8 cellular contexts compared by ENCODE assay signal in the genomic region with DNA sequence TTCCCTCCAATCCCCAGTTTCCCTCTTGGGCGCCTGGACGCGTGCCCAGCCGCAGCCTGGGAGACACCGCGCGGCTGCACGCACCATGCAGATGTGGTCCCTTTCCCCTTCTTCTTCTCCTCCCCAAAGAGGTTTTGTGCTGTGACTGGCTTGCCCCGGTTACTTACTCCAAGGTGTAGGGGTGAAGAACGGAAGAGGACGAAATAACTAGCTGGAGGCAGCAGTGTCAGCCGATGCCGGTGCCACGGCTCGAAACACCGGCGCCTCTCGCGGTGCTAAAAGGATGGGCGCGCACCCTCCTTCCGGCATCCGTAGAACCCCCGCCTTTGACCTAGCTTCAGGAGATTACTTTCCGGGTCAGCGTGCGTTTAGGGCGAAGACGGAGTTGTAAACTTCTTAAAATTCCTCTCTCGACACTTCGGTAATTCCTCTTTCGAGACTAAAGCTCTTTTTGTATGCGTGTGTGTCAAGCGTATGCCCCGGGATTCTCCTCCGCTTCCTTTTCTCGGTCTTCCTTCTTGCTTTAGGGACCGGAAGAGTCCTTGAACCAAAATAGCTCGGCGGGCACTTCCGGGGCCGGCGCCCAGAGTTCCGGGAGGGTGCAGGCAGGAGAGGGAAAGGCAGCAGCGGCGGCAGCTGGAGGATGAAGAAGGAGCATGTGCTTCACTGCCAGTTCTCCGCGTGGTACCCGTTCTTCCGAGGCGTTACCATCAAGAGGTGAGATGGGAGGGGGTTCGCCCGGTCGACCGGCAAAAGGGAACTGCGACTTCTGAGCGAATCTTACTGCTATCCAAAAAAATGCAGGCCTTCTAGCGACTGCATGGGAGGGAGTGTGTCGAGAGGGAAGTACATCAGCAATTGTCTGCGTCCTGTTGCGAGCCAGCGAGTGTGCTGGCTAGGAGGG. TPM values are rescaled to one million over a fixed set of nuclear protein-coding genes. Genes with fewer than 3 reads are reported as not detected.
DNase-seq lines count a peak whose midpoint lies in the region; TF ChIP-seq lines count a peak whose summit lies in the region.

A gene with protein sequence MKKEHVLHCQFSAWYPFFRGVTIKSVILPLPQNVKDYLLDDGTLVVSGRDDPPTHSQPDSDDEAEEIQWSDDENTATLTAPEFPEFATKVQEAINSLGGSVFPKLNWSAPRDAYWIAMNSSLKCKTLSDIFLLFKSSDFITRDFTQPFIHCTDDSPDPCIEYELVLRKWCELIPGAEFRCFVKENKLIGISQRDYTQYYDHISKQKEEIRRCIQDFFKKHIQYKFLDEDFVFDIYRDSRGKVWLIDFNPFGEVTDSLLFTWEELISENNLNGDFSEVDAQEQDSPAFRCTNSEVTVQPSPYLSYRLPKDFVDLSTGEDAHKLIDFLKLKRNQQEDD (plus strand): TSS at position 586 of the 904 bp plus-strand sequence. CDS start 58 bp downstream, at position 644.
Gene NUDT5 (minus strand): TSS at position 289 of the 904 bp plus-strand sequence. CDS start 9,600 bp downstream, outside the sequence.

- peak within 1 kb of the TSS; percentile 97 for H3K27ac Mint-ChIP-seq in neural crest cell (ENCODE audit: unreplicated experiment)

- peak within 1 kb of the TSS; percentile 71 for H3K9ac ChIP-seq in MM.1S (ENCODE audit: low read length)

- no peak for TF ChIP-seq POLR2A in stomach (IDR thresholded peaks at IDR 0.05)

- H3K4me3 Mint-ChIP-seq in neural crest cell, result peak within 1 kb of the TSS; percentile 97

- H3K9me3 Mint-ChIP-seq in neural crest cell, result no peaks in the 10 kb centered on the region

- 0 out of 2 replicates have a peak, but pooled peaks cover 5% of the 10 kb centered on the region for H3K36me3 ChIP-seq in MM.1S (replicated peaks; ENCODE audit: insufficient read depth, low read length)
- peaks cover 7 to 22% (median 20%) of the 10 kb centered on the region in 4 donors for H3K36me3 ChIP-seq in stomach

- DNase-seq in GDM1 (lab: John Stamatoyannopoulos, UW), result peak; percentile 79
- peak; percentile 90 for DNase-seq in HCEC 1CT
- DNase-seq in MM.1S, result peak; percentile 90
- peak; percentile 85 for DNase-seq in SIG-M5 treated with dmso at 0.1 percent for 504 hours (lab: John Stamatoyannopoulos, UW; ENCODE audit: unreplicated experiment)
- peak; percentile 77 for DNase-seq in activated gamma-delta T cell treated with Interleukin-2 at 50 U/mL for 16 hours
- peak; percentile 85 to 95 for DNase-seq in foreskin fibroblast
- DNase-seq in neural crest cell (ENCODE audit: low read depth, low spot score), result peak; percentile 75
- DNase-seq in stomach, result peak; percentile 86

- no peak for TF ChIP-seq EP300 in stomach (IDR thresholded peaks at IDR 0.05)

- peaks cover 4% of the 10 kb centered on the region; the same call in 1 of the 2 replicates for H4K20me1 ChIP-seq in MM.1S (ENCODE audit: insufficient read depth, low read length)

- no peaks in the 10 kb centered on the region for H3K9me3 ChIP-seq in MM.1S (replicated peaks; ENCODE audit: insufficient read depth, low read length)
- H3K9me3 ChIP-seq in stomach, result no peaks in the 10 kb centered on the region

- H3K4me3 ChIP-seq in MM.1S (ENCODE audit: low read length) (peak within 1 kb of the TSS; percentile 100), foreskin fibroblast (ENCODE audit: low read depth in 1 of 2, low read length in 2 of 2) (peak within 1 kb of the TSS; percentile 79 to 81), stomach (peak within 1 kb of the TSS; percentile 83 to 99 (median 90))

- WGBS in stomach, 5 donors, result 0% methylated on average over 44 to 62 of the region's 62 CpGs

- peaks cover 87% of the 10 kb centered on the region for H3K79me2 ChIP-seq in MM.1S (ENCODE audit: low read length)

- peak within 1 kb of the TSS; percentile 66 for H3K4me2 ChIP-seq in MM.1S (ENCODE audit: low read depth, low read length)

- H3K4me1 ChIP-seq in MM.1S (ENCODE audit: low read length) (peaks cover 5% of the 10 kb centered on the region), stomach (peaks cover 23 to 51% (median 39%) of the 10 kb centered on the region in 4 donors)

- H3K27me3 ChIP-seq in MM.1S (replicated peaks; ENCODE audit: insufficient read depth, low read length) (no peaks in the 10 kb centered on the region), stomach (no peaks in the 10 kb centered on the region)

- H2AFZ ChIP-seq in MM.1S (ENCODE audit: low read length), result peak within 1 kb of the TSS; percentile 91

- TF ChIP-seq CTCF in MM.1S (IDR thresholded peaks at IDR 0.05; ENCODE audit: low read length) (no peak), foreskin fibroblast (IDR thresholded peaks at IDR 0.05; ENCODE audit: low read depth, low read length) (no peak), neural crest cell (conservative IDR thresholded peaks at IDR 0.05) (no peak), stomach (IDR thresholded peaks at IDR 0.05) (peak in 1 of 7 experiments; percentile 9)

- no peaks in the 10 kb centered on the region for H3K9me2 ChIP-seq in MM.1S (replicated peaks; ENCODE audit: insufficient read depth, low read length)

- no peaks in the 10 kb centered on the region for H3K27me3 Mint-ChIP-seq in neural crest cell (ENCODE audit: low read depth)

- H3K27ac ChIP-seq in MM.1S (ENCODE audit: low read length), result peak within 1 kb of the TSS; percentile 74; the same call in 1 of the 2 replicates
- H3K27ac ChIP-seq in stomach, result peak within 1 kb of the TSS; percentile 78 to 95 (median 92)

- peaks cover 3% of the 10 kb centered on the region for H3K36me3 Mint-ChIP-seq in neural crest cell (ENCODE audit: low read depth)

- intact Hi-C loops in stomach (cut with DNase I; ENCODE audit: low total_unique reads), result no loop called here

- peaks cover 41% of the 10 kb centered on the region for H3K4me1 Mint-ChIP-seq in neural crest cell

- 0 out of 2 replicates have a peak, but pooled peaks cover 6% of the 10 kb centered on the region for H3F3A ChIP-seq in MM.1S (ENCODE audit: insufficient read depth, low read length)

RNA-seq across cellular contexts. Expression of the first gene that starts in this region (rescaled TPM):
- total RNA-seq in neural crest cell (108 and 111 TPM in 2 replicates), stomach (100 to 1,000 TPM in 1 of 5 donors, 10 to 100 TPM in 4; 22.3 to 103 (median 62.4) TPM)
- 10 to 100 TPM; 30.3 to 41.7 (median 39.4) TPM for polyA plus RNA-seq in stomach

RNA-seq across cellular contexts. Expression of gene NUDT5, which starts in this region (rescaled TPM):
- total RNA-seq in neural crest cell, result 88.2 and 90.1 TPM in 2 replicates
- 10 to 100 TPM; 21.4 to 49.4 (median 37.9) TPM for total RNA-seq in stomach
- 10 to 100 TPM; 30.2 to 45.3 (median 39.6) TPM for polyA plus RNA-seq in stomach

Comparison
In these comparisons a context has a peak if more than half of its experiments do, and no peak if none do; other contexts are left out.
1. Peak in every context shown above with its lines: DNase-seq, H3K4me3 ChIP-seq and H3K27ac ChIP-seq.